16 cellular contexts compared by ENCODE assay signal in genomic region chr11:5366365-5366764, GRCh38. TPM values are rescaled to one million over a fixed set of nuclear protein-coding genes. Genes with fewer than 3 reads are reported as not detected.
"Had no signal": no experiment of that assay in that cellular context is flagged by ENCODE, and none has a peak within 500 bp of the region (broad histone marks: within the 10 kb centered on the region; RNA-seq: fewer than 3 reads in every experiment).

No MANE protein-coding gene starts in this region.

RNA-seq across cellular contexts. Expression of gene OR51B6, which starts 15.1 kb away (rescaled TPM):
- total RNA-seq: epithelial cell of proximal tubule; fibroblast of villous mesenchyme; gastroesophageal sphincter; hepatocyte; left ventricle myocardium inferior; lung; mucosa of descending colon; myocyte; natural killer cell treated with Interleukin-12 subunit alpha and Interleukin-12 subunit beta and Interleukin-15 and Interleukin-18, amount 100 ng/mL, for 72 hours; osteocyte; posterior vena cava; skeletal muscle tissue; temporal lobe; tibial nerve; ureter had no signal
- polyA plus RNA-seq: adipose tissue, hepatocyte, lung had no signal

RNA-seq across cellular contexts. Expression of gene OR51M1, which starts 17.2 kb away (rescaled TPM):
- total RNA-seq: epithelial cell of proximal tubule; fibroblast of villous mesenchyme; gastroesophageal sphincter; hepatocyte; left ventricle myocardium inferior; lung; mucosa of descending colon; myocyte; natural killer cell treated with Interleukin-12 subunit alpha and Interleukin-12 subunit beta and Interleukin-15 and Interleukin-18, amount 100 ng/mL, for 72 hours; osteocyte; posterior vena cava; skeletal muscle tissue; temporal lobe; tibial nerve; ureter had no signal
- polyA plus RNA-seq: adipose tissue, hepatocyte, lung had no signal

RNA-seq across cellular contexts. Expression of gene OR51B5, which starts 23.0 kb away (rescaled TPM):
- total RNA-seq: epithelial cell of proximal tubule; gastroesophageal sphincter; left ventricle myocardium inferior; mucosa of descending colon; natural killer cell treated with Interleukin-12 subunit alpha and Interleukin-12 subunit beta and Interleukin-15 and Interleukin-18, amount 100 ng/mL, for 72 hours; osteocyte had no signal
- polyA plus RNA-seq: adipose tissue, hepatocyte had no signal

RNA-seq across cellular contexts. Expression of gene OR51B2, which starts 42.3 kb away (rescaled TPM):
- total RNA-seq: epithelial cell of proximal tubule; fibroblast of villous mesenchyme; hepatocyte; left ventricle myocardium inferior; mucosa of descending colon; natural killer cell treated with Interleukin-12 subunit alpha and Interleukin-12 subunit beta and Interleukin-15 and Interleukin-18, amount 100 ng/mL, for 72 hours; osteocyte; posterior vena cava; skeletal muscle tissue; ureter had no signal
- polyA plus RNA-seq: adipose tissue, hepatocyte, lung had no signal

RNA-seq across cellular contexts. Expression of gene OR51Q1, which starts 55.5 kb away (rescaled TPM):
- total RNA-seq: epithelial cell of proximal tubule; fibroblast of villous mesenchyme; gastroesophageal sphincter; hepatocyte; left ventricle myocardium inferior; lung; mucosa of descending colon; myocyte; natural killer cell treated with Interleukin-12 subunit alpha and Interleukin-12 subunit beta and Interleukin-15 and Interleukin-18, amount 100 ng/mL, for 72 hours; osteocyte; posterior vena cava; skeletal muscle tissue; temporal lobe; tibial nerve; ureter had no signal
- polyA plus RNA-seq: adipose tissue, hepatocyte, lung had no signal
